15 cellular contexts compared by ENCODE assay signal in the genomic region with DNA sequence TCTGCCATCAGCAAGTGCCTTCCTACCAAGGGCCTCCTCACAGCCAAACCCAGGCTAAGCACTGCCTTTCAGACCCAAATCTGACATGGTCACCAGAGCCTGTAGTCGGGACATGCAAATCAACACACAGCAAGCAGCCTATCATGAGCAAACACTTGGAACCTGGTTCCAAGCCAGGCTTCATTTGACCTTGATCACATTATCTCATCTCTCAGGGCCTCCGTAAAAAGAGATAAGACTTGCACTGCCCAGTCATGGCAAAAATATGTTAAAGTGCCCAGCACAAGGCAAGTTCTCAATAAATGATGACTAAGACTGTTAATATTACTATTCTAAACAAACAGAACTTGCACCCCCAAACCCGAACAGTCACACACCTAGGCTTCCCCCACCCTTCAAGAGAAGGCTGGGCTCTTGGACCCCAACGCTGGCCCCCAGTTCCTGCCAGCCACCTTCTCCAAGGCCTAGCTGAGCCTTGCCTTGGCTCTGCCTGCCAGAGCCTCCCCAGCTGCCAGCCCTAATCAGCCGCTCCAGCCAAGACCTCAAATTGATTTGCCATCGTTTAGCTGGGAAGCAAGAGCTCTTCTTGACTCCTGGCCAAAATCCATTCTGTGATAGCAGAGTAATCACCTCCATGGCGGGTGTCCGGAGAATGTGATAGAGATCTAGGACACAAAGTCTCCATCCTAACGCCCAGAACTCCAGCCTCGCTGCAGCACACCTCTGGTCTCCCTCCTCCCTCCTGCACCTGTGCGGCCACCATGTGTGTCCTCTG. TPM values are rescaled to one million over a fixed set of nuclear protein-coding genes. Genes with fewer than 3 reads are reported as not detected.
A peak's percentile ranks its signal among the peaks of the same experiment; 100 is the strongest.
DNase-seq lines count a peak whose midpoint lies in the region; ATAC-seq and TF ChIP-seq lines count a peak whose summit lies in the region.
"Had no signal": no experiment of that assay in that cellular context is flagged by ENCODE, and none has a peak within 500 bp of the region (broad histone marks: within the 10 kb centered on the region; RNA-seq: fewer than 3 reads in every experiment).

No MANE protein-coding gene starts in this region.

- WGBS in hepatocyte (ENCODE audit: low lambda C conversion rate, missing lambda C conversion rate) = 58% methylated on average over 11 of the region's 11 CpGs

- DNase-seq in DMS 273 (lab: John Stamatoyannopoulos, UW; ENCODE audit: unreplicated experiment) (peak; percentile 74), HS-5 (ENCODE audit: low read depth) (peak; percentile 9), RPMI7951 (ENCODE audit: low read depth) (peak; percentile 58), hepatocyte (ENCODE audit: low spot score) (peak; percentile 28)
- DNase-seq in activated CD4-positive, alpha-beta T cell treated with anti-CD3 and anti-CD28 coated beads for 4 hours = no peak
- DNase-seq: CD4-positive, alpha-beta memory T cell; mucosa of descending colon; stimulated activated CD4-positive, alpha-beta T cell treated with anti-CD3 and anti-CD28 coated beads, Interleukin-4, amount 100 ng/mL, for 24 hours had no signal

- H3K4me2 ChIP-seq in hepatocyte = no peak overlapping the region

- H3K4me1 ChIP-seq in hepatocyte (ENCODE audit: insufficient read depth) = no peaks in the 10 kb centered on the region

- H3K9me2 ChIP-seq in hepatocyte (replicated peaks; ENCODE audit: insufficient read depth) = no peaks in the 10 kb centered on the region

- ATAC-seq in HG02870 (IDR thresholded peaks at IDR 0.05; ENCODE audit: unreplicated experiment) (no peak), HG02885 (IDR thresholded peaks at IDR 0.05; ENCODE audit: poor library complexity, unreplicated experiment) (no peak), GM18870 (IDR thresholded peaks at IDR 0.05; ENCODE audit: unreplicated experiment) (no peak)
- ATAC-seq: mucosa of descending colon had no signal

- no peak overlapping the region for H2AFZ ChIP-seq in hepatocyte

- H3K4me3 ChIP-seq in hepatocyte = no peak overlapping the region
- H3K4me3 ChIP-seq: mucosa of descending colon had no signal

- H3K27ac ChIP-seq in hepatocyte = no peak overlapping the region
- H3K27ac ChIP-seq: HL-60 had no signal

- H4K20me1 ChIP-seq in hepatocyte (ENCODE audit: insufficient read depth, poor library complexity, severe bottlenecking) = no peaks in the 10 kb centered on the region

- no peaks in the 10 kb centered on the region for H3K9me3 ChIP-seq in hepatocyte (ENCODE audit: low read depth)
- H3K9me3 ChIP-seq: mucosa of descending colon had no signal

- H3K36me3 ChIP-seq in hepatocyte (replicated peaks; ENCODE audit: insufficient read depth, low read depth) = no peaks in the 10 kb centered on the region

- no peaks in the 10 kb centered on the region for H3K27me3 ChIP-seq in hepatocyte

- no peak for TF ChIP-seq CTCF in hepatocyte (IDR thresholded peaks at IDR 0.05; ENCODE audit: poor library complexity)

- no peaks in the 10 kb centered on the region for H3K79me2 ChIP-seq in hepatocyte

RNA-seq across cellular contexts. Expression of a gene that starts 18.7 kb away (rescaled TPM):
- not detected in 2 replicates for total RNA-seq in RPMI7951 (2014; rRNA removed; shearing (Covaris generic))
- total RNA-seq in hepatocyte = 0.10 and 0.32 TPM in 2 replicates
- polyA plus RNA-seq in hepatocyte = 0.33 and 0.41 TPM in 2 replicates
- total RNA-seq: CD4-positive, alpha-beta memory T cell; fibroblast of lung; renal cortical epithelial cell; T-helper 1 cell treated with Interleukin-12 subunit alpha and Interleukin-12 subunit beta and Interleukin-4 antibody, amounts not matched to agents 30 ng/mL and 1 ng/mL, for 36 hours had no signal

Comparison
In these comparisons a context has a peak if more than half of its experiments do, and no peak if none do; other contexts are left out.
1. DNase-seq: peak in DMS 273 (single experiment), HS-5 (single experiment), RPMI7951 (single experiment) and hepatocyte (single experiment); none in activated CD4-positive, alpha-beta T cell treated with anti-CD3 and anti-CD28 coated beads for 4 hours (0 of 2).